Comparison of ENCODE assay signal across 1 cellular context in the genomic region with DNA sequence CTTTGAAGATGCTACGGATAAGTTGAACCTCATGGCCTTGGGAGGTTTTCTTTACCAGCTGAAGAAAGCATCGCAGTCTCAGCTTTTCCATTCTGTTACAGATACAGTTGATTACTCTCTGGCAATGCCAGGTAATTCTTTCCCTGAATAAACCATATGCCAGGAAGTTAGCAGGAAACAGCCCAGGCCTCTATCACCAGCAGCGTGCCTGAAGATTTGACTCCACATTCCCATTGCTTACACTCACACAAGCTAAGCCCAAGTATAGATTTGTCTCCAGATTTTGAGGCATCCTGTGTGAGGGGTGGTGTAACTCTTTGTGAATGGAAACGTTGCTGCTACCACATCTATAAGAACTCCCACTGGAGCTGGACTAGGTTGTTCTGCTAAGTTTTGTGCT.
TF ChIP-seq lines count a peak whose summit lies in the region.

No MANE protein-coding gene starts in this region.

TF ChIP-seq in endothelial cell of umbilical vein, 7 proteins besides CTCF, POLR2A, EP300 and RAD21:
- no peak for TF ChIP-seq JUN (IDR thresholded peaks at IDR 0.05; ENCODE audit: borderline replicate concordance, insufficient read depth, insufficient read length, low read depth)
- TF ChIP-seq GATA2 (IDR thresholded peaks at IDR 0.05; ENCODE audit: insufficient read depth, insufficient read length, low read depth, low read length): no peak
